In the genomic region with DNA sequence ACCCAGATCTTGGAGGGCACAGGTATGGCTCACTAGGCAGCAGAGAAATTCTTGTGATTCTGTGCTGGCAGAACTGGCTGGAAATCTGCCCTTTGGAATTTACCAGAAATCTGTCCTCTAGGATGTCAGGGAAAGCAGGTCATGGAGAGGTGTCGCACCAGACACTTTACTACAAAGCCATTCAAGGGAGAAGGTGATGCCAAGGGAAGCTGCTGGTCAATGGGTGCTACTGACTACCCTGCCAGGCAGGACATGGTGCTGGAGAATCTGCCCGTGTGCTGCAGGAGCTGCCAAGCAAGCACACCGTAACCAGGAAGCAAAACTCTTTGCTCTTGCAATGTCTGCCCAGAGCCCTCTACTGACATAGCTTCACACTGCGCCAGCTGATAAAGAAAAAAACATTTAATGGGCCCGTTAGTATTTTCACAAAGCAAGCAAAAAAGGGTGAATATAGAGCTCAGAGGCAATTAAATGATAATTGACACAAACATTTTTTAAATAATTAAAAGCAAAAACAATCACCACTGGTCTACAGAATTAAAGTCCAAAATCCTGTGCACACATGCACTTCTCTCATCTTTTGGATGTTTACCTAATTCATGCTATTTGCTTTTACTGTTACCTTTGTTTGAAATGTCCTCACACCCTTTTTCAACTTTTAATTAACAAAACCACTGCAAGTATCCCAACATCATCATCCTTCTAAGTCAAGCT, we compare ENCODE assay signal across 8 cellular contexts. TPM values are rescaled to one million over a fixed set of nuclear protein-coding genes. Genes with fewer than 3 reads are reported as not detected.
DNase-seq lines count a peak whose midpoint lies in the region; ATAC-seq and TF ChIP-seq lines count a peak whose summit lies in the region.

No MANE protein-coding gene starts in this region.

- no peaks in the 10 kb centered on the region for H3K79me2 ChIP-seq in parathyroid adenoma

- H3K36me3 ChIP-seq in RWPE2 (ENCODE audit: low read depth): no peaks in the 10 kb centered on the region
- H3K36me3 ChIP-seq in parathyroid adenoma (ENCODE audit: control insufficient read depth, insufficient read depth, low read length): no peaks in the 10 kb centered on the region
- no peaks in the 10 kb centered on the region for H3K36me3 ChIP-seq in suprapubic skin

- H3K27me3 ChIP-seq in RWPE2 (ENCODE audit: insufficient read depth, poor library complexity, severe bottlenecking) (no peaks in the 10 kb centered on the region), parathyroid adenoma (ENCODE audit: control insufficient read depth, insufficient read depth, low read length) (no peaks in the 10 kb centered on the region), suprapubic skin (peaks cover 5% of the 10 kb centered on the region)

- H3K9me3 ChIP-seq in RWPE2 (ENCODE audit: severe bottlenecking): no peaks in the 10 kb centered on the region
- no peaks in the 10 kb centered on the region for H3K9me3 ChIP-seq in parathyroid adenoma (ENCODE audit: control insufficient read depth, low read length)
- H3K9me3 ChIP-seq in suprapubic skin: no peaks in the 10 kb centered on the region

- in situ Hi-C loops in KBM-7 (cut with MboI; ENCODE audit: low pct_unique_long_range_greater_than_20kb, low sequenced_read_pairs): no loop called here

- no peak overlapping the region for H3K4me2 ChIP-seq in parathyroid adenoma (ENCODE audit: low read length)

- no peak for TF ChIP-seq EP300 in suprapubic skin (IDR thresholded peaks at IDR 0.05)

- DNase-seq in NCI-H524 (lab: John Stamatoyannopoulos, UW) (peak; percentile 12 to 55), NCI-H524 treated with DMSO at 0.1 percent for 48 hours (lab: John Stamatoyannopoulos, UW) (no peak), KBM-7 (peak; percentile 61), RWPE2 (ENCODE audit: low spot score) (no peak), erythroblast (lab: John Stamatoyannopoulos, UW) (peak; percentile 23 to 56), suprapubic skin (ENCODE audit: low spot score in 2 of 2) (no peak)

- peak overlapping the region; percentile 48 for H2AFZ ChIP-seq in parathyroid adenoma

- WGBS in suprapubic skin: 20% methylated on average over 5 of the region's 5 CpGs

- H3K27ac ChIP-seq in RWPE2 (ENCODE audit: poor library complexity, severe bottlenecking) (no peak overlapping the region), parathyroid adenoma (no peak overlapping the region), suprapubic skin (no peak overlapping the region)

- TF ChIP-seq POLR2A in erythroblast (IDR thresholded peaks at IDR 0.05; ENCODE audit: low read length) (no peak), suprapubic skin (IDR thresholded peaks at IDR 0.05) (no peak)

- ATAC-seq in GM21447 (IDR thresholded peaks at IDR 0.05; ENCODE audit: unreplicated experiment) (peak; percentile 86), RWPE2 (ENCODE audit: low read depth) (peak; percentile 65)

- H3K4me3 ChIP-seq in RWPE2 (ENCODE audit: severe bottlenecking) (no peak overlapping the region), parathyroid adenoma (ENCODE audit: low read depth, low read length) (no peak overlapping the region), suprapubic skin (no peak overlapping the region)

- H3K9ac ChIP-seq in parathyroid adenoma: no peak overlapping the region

- peak; percentile 45 for TF ChIP-seq CTCF in RWPE2 (IDR thresholded peaks at IDR 0.05; ENCODE audit: poor library complexity, severe bottlenecking)
- TF ChIP-seq CTCF in parathyroid adenoma (IDR thresholded peaks at IDR 0.05): no peak
- peak in 1 of 2 donors; percentile 12 for TF ChIP-seq CTCF in suprapubic skin (IDR thresholded peaks at IDR 0.05)

- no peaks in the 10 kb centered on the region for H3K4me1 ChIP-seq in RWPE2 (ENCODE audit: insufficient read depth, poor library complexity, severe bottlenecking)
- no peaks in the 10 kb centered on the region for H3K4me1 ChIP-seq in parathyroid adenoma
- H3K4me1 ChIP-seq in suprapubic skin: peaks cover 4% of the 10 kb centered on the region

RNA-seq across cellular contexts. Expression of gene FBXO28, which starts 7.2 kb away (rescaled TPM):
- total RNA-seq in suprapubic skin: 10 to 100 TPM; 40.2 to 65.7 (median 45.7) TPM

Comparison
In these comparisons a context has a peak if more than half of its experiments do, and no peak if none do; other contexts are left out.
1. DNase-seq: peak in NCI-H524 (2 of 2), KBM-7 (single experiment) and erythroblast (2 of 2); none in NCI-H524 treated with DMSO at 0.1 percent for 48 hours (single experiment), RWPE2 (single experiment) and suprapubic skin (0 of 2).